10 cellular contexts compared by ENCODE assay signal in the genomic region with DNA sequence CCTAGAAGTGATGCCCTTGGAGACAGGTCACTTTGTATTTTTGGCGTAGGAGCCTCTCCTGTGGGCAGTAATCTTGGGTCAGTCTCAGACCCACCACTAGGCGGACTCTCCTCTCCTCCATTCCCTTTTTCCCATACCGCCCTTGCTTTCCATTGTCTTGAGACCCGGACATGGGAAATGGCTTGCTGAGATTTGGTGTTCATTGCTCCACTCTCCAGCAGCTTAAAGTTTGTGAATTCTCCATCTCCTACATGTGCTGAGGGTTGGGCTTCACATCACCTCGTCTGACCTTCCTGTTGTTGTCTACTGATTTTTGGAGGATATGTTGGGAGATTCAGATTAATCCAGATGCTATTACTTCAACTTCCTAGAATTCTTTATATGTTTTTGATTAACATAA.
A peak's percentile ranks its signal among the peaks of the same experiment; 100 is the strongest.
DNase-seq lines count a peak whose midpoint lies in the region; ATAC-seq, FAIRE-seq and TF ChIP-seq lines count a peak whose summit lies in the region.
"Had no signal": no experiment of that assay in that cellular context is flagged by ENCODE, and none has a peak within 500 bp of the region (broad histone marks: within the 10 kb centered on the region; RNA-seq: fewer than 3 reads in every experiment).

No MANE protein-coding gene starts in this region.

- H3K9me3 Mint-ChIP-seq in activated CD4-positive, alpha-beta T cell treated with anti-CD3 and anti-CD28 coated beads for 36 hours (ENCODE audit: low read depth), result no peaks in the 10 kb centered on the region
- H3K9me3 Mint-ChIP-seq: activated CD4-positive, alpha-beta T cell treated with anti-CD3 and anti-CD28 coated beads, Interleukin-2, amount 10 ng/mL, durations not matched to agents 7 days and 5 days had no signal

- no peak overlapping the region for H3K27ac ChIP-seq in SK-N-SH (ENCODE audit: low read depth in 2 of 2, low read length in 1 of 2)

- DNase-seq in AG09319 (ENCODE audit: extremely low read depth, low read depth) (no peak), H54 (ENCODE audit: insufficient read length, low spot score) (peak; percentile 26), SK-N-SH (no peak), iPS-NIHi7 (ENCODE audit: extremely low spot score) (peak; percentile 83)
- no peak for DNase-seq in activated CD4-positive, alpha-beta T cell treated with anti-CD3 and anti-CD28 coated beads for 36 hours
- DNase-seq: activated CD4-positive, alpha-beta T cell treated with anti-CD3 and anti-CD28 coated beads, Interleukin-2, amount 10 ng/mL, durations not matched to agents 7 days and 5 days; NCI-H226 had no signal

- no peaks in the 10 kb centered on the region for H3K36me3 ChIP-seq in SK-N-SH (replicated peaks in 1 of 2; ENCODE audit: control insufficient read depth in 1 of 2, insufficient read depth in 2 of 2, low read length in 1 of 2)

- H3K36me3 Mint-ChIP-seq in activated CD4-positive, alpha-beta T cell treated with anti-CD3 and anti-CD28 coated beads for 36 hours (ENCODE audit: low read depth), result no peaks in the 10 kb centered on the region

- no peaks in the 10 kb centered on the region for H3K9me3 ChIP-seq in SK-N-SH

- POLR2A ChIA-PET in SK-N-SH (lab: Yijun Ruan, JAX), result interaction anchor here (0.6 kb wide), 1 partner anchor 22 kb away, joined by 3 read pairs; no protein-coding TSS in a partner anchor
- POLR2A ChIA-PET in activated CD4-positive, alpha-beta T cell treated with anti-CD3 and anti-CD28 coated beads for 36 hours (lab: Charles Lee), result no interaction called here

- no peak for TF ChIP-seq RAD21 in SK-N-SH (IDR thresholded peaks at IDR 0.05; ENCODE audit: low read length)

- no peak overlapping the region for H3K4me3 Mint-ChIP-seq in activated CD4-positive, alpha-beta T cell treated with anti-CD3 and anti-CD28 coated beads for 36 hours
- H3K4me3 Mint-ChIP-seq: activated CD4-positive, alpha-beta T cell treated with anti-CD3 and anti-CD28 coated beads, Interleukin-2, amount 10 ng/mL, durations not matched to agents 7 days and 5 days had no signal

- peak; percentile 30 for FAIRE-seq in H54 (lab: Jason Lieb, UNC)

- H3K79me2 ChIP-seq in SK-N-SH (ENCODE audit: insufficient read depth), result no peaks in the 10 kb centered on the region

- peak; percentile 49 for TF ChIP-seq CTCF in AG09319 (IDR thresholded peaks at IDR 0.05; ENCODE audit: low read depth, low read length)
- TF ChIP-seq CTCF in SK-N-SH (IDR thresholded peaks at IDR 0.05), result peak; percentile 59

- no peak overlapping the region for H3K4me2 ChIP-seq in SK-N-SH

- H3K9me2 ChIP-seq in SK-N-SH, result no peaks in the 10 kb centered on the region

- no peak for TF ChIP-seq POLR2A in H54 (IDR thresholded peaks at IDR 0.05; ENCODE audit: low read depth, low read length)

- no peak overlapping the region for H3K27ac Mint-ChIP-seq in activated CD4-positive, alpha-beta T cell treated with anti-CD3 and anti-CD28 coated beads for 36 hours
- H3K27ac Mint-ChIP-seq: activated CD4-positive, alpha-beta T cell treated with anti-CD3 and anti-CD28 coated beads, Interleukin-2, amount 10 ng/mL, durations not matched to agents 7 days and 5 days had no signal

- no peak for TF ChIP-seq EP300 in SK-N-SH (IDR thresholded peaks at IDR 0.05; ENCODE audit: borderline replicate concordance in 1 of 2, low read depth in 1 of 2, low read length in 1 of 2)

- H3K4me1 ChIP-seq in SK-N-SH (ENCODE audit: control insufficient read depth in 1 of 2, insufficient read depth in 2 of 2, low read depth in 1 of 2, low read length in 1 of 2), result no peaks in the 10 kb centered on the region

- no peak for ATAC-seq in activated CD4-positive, alpha-beta T cell treated with anti-CD3 and anti-CD28 coated beads for 36 hours
- ATAC-seq in GM18511 (IDR thresholded peaks at IDR 0.05; ENCODE audit: unreplicated experiment), result no peak
- ATAC-seq in HG03095 (IDR thresholded peaks at IDR 0.05; ENCODE audit: unreplicated experiment), result no peak
- ATAC-seq in HG03439 (IDR thresholded peaks at IDR 0.05; ENCODE audit: unreplicated experiment), result no peak

- H3F3A ChIP-seq in SK-N-SH (replicated peaks; ENCODE audit: insufficient read depth), result no peaks in the 10 kb centered on the region

- no peaks in the 10 kb centered on the region for H4K20me1 ChIP-seq in SK-N-SH (ENCODE audit: insufficient read depth)

- no peaks in the 10 kb centered on the region for H3K27me3 ChIP-seq in SK-N-SH (ENCODE audit: insufficient read depth)

- H2AFZ ChIP-seq in SK-N-SH (ENCODE audit: low read depth), result no peak overlapping the region

- peaks cover 9% of the 10 kb centered on the region for H3K27me3 Mint-ChIP-seq in activated CD4-positive, alpha-beta T cell treated with anti-CD3 and anti-CD28 coated beads for 36 hours

- H3K9ac ChIP-seq in SK-N-SH, result no peak overlapping the region

- intact Hi-C loops in activated CD4-positive, alpha-beta T cell treated with anti-CD3 and anti-CD28 coated beads for 36 hours (cut with DNase I, micrococcal nuclease), result no loop called here

- H3K4me1 Mint-ChIP-seq in activated CD4-positive, alpha-beta T cell treated with anti-CD3 and anti-CD28 coated beads for 36 hours, result no peaks in the 10 kb centered on the region
- H3K4me1 Mint-ChIP-seq: activated CD4-positive, alpha-beta T cell treated with anti-CD3 and anti-CD28 coated beads, Interleukin-2, amount 10 ng/mL, durations not matched to agents 7 days and 5 days had no signal

- H3K4me3 ChIP-seq in SK-N-SH (ENCODE audit: low read depth in 2 of 2, low read length in 1 of 2), result no peak overlapping the region

- WGBS in SK-N-SH (ENCODE audit: low lambda C conversion rate), result 59% methylated on average over 5 of the region's 5 CpGs

- CTCF ChIA-PET in SK-N-SH (lab: Yijun Ruan, JAX), result interaction anchor here (0.6 to 1.3 kb wide), 2 partner anchors 28 to 805 kb away, joined by 4 read pairs; no protein-coding TSS in a partner anchor
- CTCF ChIA-PET in activated CD4-positive, alpha-beta T cell treated with anti-CD3 and anti-CD28 coated beads for 36 hours (lab: Charles Lee), result interaction anchor here (0.6 kb wide), 2 partner anchors 20 to 742 kb away, joined by 3 read pairs; no protein-coding TSS in a partner anchor

TF ChIP-seq in SK-N-SH, 30 proteins besides CTCF, POLR2A, EP300 and RAD21:
- no peak for TF ChIP-seq JUND (IDR thresholded peaks at IDR 0.05)
- no peak for TF ChIP-seq RXRA (IDR thresholded peaks at IDR 0.05; ENCODE audit: borderline replicate concordance, low read depth)
- no peak for TF ChIP-seq YY1 (IDR thresholded peaks at IDR 0.05; ENCODE audit: low read depth)
- TF ChIP-seq SIN3A (IDR thresholded peaks at IDR 0.05; ENCODE audit: borderline replicate concordance, low read depth, low read length), result no peak
- no peak for TF ChIP-seq EZH2phosphoT487 (IDR thresholded peaks at IDR 0.05; ENCODE audit: borderline replicate concordance, low read depth)
- TF ChIP-seq, protein P1, sequence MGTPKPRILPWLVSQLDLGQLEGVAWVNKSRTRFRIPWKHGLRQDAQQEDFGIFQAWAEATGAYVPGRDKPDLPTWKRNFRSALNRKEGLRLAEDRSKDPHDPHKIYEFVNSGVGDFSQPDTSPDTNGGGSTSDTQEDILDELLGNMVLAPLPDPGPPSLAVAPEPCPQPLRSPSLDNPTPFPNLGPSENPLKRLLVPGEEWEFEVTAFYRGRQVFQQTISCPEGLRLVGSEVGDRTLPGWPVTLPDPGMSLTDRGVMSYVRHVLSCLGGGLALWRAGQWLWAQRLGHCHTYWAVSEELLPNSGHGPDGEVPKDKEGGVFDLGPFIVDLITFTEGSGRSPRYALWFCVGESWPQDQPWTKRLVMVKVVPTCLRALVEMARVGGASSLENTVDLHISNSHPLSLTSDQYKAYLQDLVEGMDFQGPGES (IDR thresholded peaks at IDR 0.05; ENCODE audit: low read depth, low read length), result no peak
- TF ChIP-seq TEAD4 (IDR thresholded peaks at IDR 0.05; ENCODE audit: borderline replicate concordance, insufficient read depth), result no peak
- no peak for TF ChIP-seq FOSL2 (IDR thresholded peaks at IDR 0.05; ENCODE audit: borderline replicate concordance, low read depth)

Comparison
In these comparisons a context has a peak if more than half of its experiments do, and no peak if none do; other contexts are left out.
1. DNase-seq: peak in H54 (single experiment) and iPS-NIHi7 (single experiment); none in AG09319 (single experiment), SK-N-SH (single experiment) and activated CD4-positive, alpha-beta T cell treated with anti-CD3 and anti-CD28 coated beads for 36 hours (single experiment).